21 cellular contexts compared by ENCODE assay signal in the genomic region with DNA sequence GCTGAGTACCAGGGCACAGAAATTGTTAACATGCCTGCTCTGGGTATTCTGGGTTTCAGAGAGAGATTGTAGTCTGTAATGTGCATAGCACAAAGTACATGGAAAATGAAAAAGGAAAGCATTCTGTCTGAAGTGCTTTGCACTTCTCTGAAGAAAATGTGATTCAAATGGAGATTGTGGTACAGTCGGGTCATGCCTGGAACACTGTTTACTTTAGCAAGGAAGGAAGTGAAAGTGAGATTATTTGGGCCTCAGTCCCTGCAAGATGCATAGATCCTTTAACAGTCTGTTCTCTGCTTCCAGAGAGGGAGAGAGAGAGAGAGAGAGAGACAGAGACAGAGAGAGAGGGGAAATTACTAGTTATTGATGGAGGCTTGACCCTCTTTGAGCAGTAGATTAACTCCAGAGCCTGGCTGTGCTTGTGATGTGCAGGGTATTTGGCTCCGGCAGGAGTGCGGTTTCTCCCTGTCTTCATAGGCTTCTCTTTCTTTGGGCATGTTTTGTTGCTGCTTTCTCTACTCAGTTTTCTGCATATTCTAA. TPM values are rescaled to one million over a fixed set of nuclear protein-coding genes. Genes with fewer than 3 reads are reported as not detected.
A peak's percentile ranks its signal among the peaks of the same experiment; 100 is the strongest.
DNase-seq lines count a peak whose midpoint lies in the region; ATAC-seq, FAIRE-seq and TF ChIP-seq lines count a peak whose summit lies in the region.
"Had no signal": no experiment of that assay in that cellular context is flagged by ENCODE, and none has a peak within 500 bp of the region (broad histone marks: within the 10 kb centered on the region; RNA-seq: fewer than 3 reads in every experiment).

No MANE protein-coding gene starts in this region.

- CTCF ChIA-PET in HEK293T (lab: Yijun Ruan, JAX) = no interaction called here

- peaks cover 11% of the 10 kb centered on the region for H3K4me1 ChIP-seq in OCI-LY1 (ENCODE audit: insufficient read depth, low read length, severe bottlenecking)

- H3K27me3 ChIP-seq in OCI-LY1 (ENCODE audit: insufficient read depth, low read length) = no peaks in the 10 kb centered on the region; the same call in 1 of the 2 replicates
- H3K27me3 ChIP-seq in WERI-Rb-1 (ENCODE audit: insufficient read depth, low read depth, severe bottlenecking) = peaks cover 16% of the 10 kb centered on the region

- peak; percentile 59 for ATAC-seq in GM19395 (IDR thresholded peaks at IDR 0.05; ENCODE audit: unreplicated experiment)
- peak; percentile 52 for ATAC-seq in HG03025 (IDR thresholded peaks at IDR 0.05; ENCODE audit: low FRiP score, unreplicated experiment)
- ATAC-seq: activated naive CD4-positive, alpha-beta T cell treated with anti-CD3 and anti-CD28 coated beads, Interleukin-2, amount 50 U/mL, for 72 hours; right lobe of liver had no signal

- H3K9me3 ChIP-seq in OCI-LY1 (ENCODE audit: low read length) (no peaks in the 10 kb centered on the region), WERI-Rb-1 (ENCODE audit: severe bottlenecking) (no peaks in the 10 kb centered on the region)
- H3K9me3 ChIP-seq: right lobe of liver had no signal

- DNase-seq in GM12892 (ENCODE audit: insufficient read length) (no peak), WERI-Rb-1 (no peak), NCI-H69 (lab: John Stamatoyannopoulos, UW) (no peak), HEK293T (ENCODE audit: extremely low spot score) (no peak)
- no peak for DNase-seq in activated CD8-positive, alpha-beta memory T cell treated with anti-CD3 and anti-CD28 coated beads, Interleukin-2, amount 50 U/mL, for 4 hours
- DNase-seq: activated CD4-positive, alpha-beta T cell treated with anti-CD3 and anti-CD28 coated beads for 4 hours; brain microvascular endothelial cell; COR-L47; dermis blood vessel endothelial cell; glutamatergic neuron; H9; right lobe of liver; SIG-M5; stimulated activated CD4-positive, alpha-beta T cell treated with anti-CD3 and anti-CD28 coated beads, Interleukin-1b, Interleukin-23, amount 100 ng/mL, for 48 hours had no signal

- TF ChIP-seq POLR2A in GM12892 (IDR thresholded peaks at IDR 0.05; ENCODE audit: low read depth, low read length) = no peak

- peak overlapping the region; percentile 17 for H3K27ac ChIP-seq in OCI-LY1 (ENCODE audit: low read depth, low read length, poor library complexity, severe bottlenecking)
- H3K27ac ChIP-seq in WERI-Rb-1 = no peak overlapping the region
- H3K27ac ChIP-seq: brain microvascular endothelial cell, neural progenitor cell, right lobe of liver had no signal

- H3K79me2 ChIP-seq in OCI-LY1 (ENCODE audit: insufficient read depth, low read length) = no peaks in the 10 kb centered on the region

- H3K36me3 ChIP-seq in OCI-LY1 (ENCODE audit: insufficient read depth, low read length) (no peaks in the 10 kb centered on the region), WERI-Rb-1 (no peaks in the 10 kb centered on the region)
- H3K36me3 ChIP-seq: brain microvascular endothelial cell, neural progenitor cell, right lobe of liver had no signal

- no peak overlapping the region for H3K9ac ChIP-seq in OCI-LY1 (ENCODE audit: low read length)
- H3K9ac ChIP-seq: neural progenitor cell had no signal

- no peak overlapping the region for H2AFZ ChIP-seq in OCI-LY1 (ENCODE audit: low read length)
- H2AFZ ChIP-seq: neural progenitor cell had no signal

- TF ChIP-seq CTCF in OCI-LY1 (IDR thresholded peaks at IDR 0.05; ENCODE audit: low read length) (no peak), WERI-Rb-1 (IDR thresholded peaks at IDR 0.05; ENCODE audit: low read depth, low read length) (no peak)

- peak overlapping the region; percentile 11; the same call in 1 of the 2 replicates for H3K4me2 ChIP-seq in OCI-LY1 (ENCODE audit: low read length)
- H3K4me2 ChIP-seq: neural progenitor cell had no signal

- no peaks in the 10 kb centered on the region for H3F3A ChIP-seq in OCI-LY1 (ENCODE audit: insufficient read depth, low read length)

- peak; percentile 65 for FAIRE-seq in GM12892 (lab: Jason Lieb, UNC)
- FAIRE-seq: GM18507, keratinocyte had no signal

- no peaks in the 10 kb centered on the region for H4K20me1 ChIP-seq in OCI-LY1 (ENCODE audit: insufficient read depth, low read length)

- H3K4me3 ChIP-seq in OCI-LY1 (ENCODE audit: low read depth, low read length, poor library complexity, severe bottlenecking) (no peak overlapping the region), WERI-Rb-1 (ENCODE audit: low read depth, low read length) (no peak overlapping the region)
- H3K4me3 ChIP-seq: neural progenitor cell, right lobe of liver had no signal

- no peaks in the 10 kb centered on the region for H3K9me2 ChIP-seq in OCI-LY1 (ENCODE audit: low read depth, low read length)

- POLR2A ChIA-PET in HEK293T (lab: Yijun Ruan, JAX) = no interaction called here

TF ChIP-seq in HEK293T, 16 proteins besides CTCF, POLR2A, EP300 and RAD21:
- TF ChIP-seq SP1 (IDR thresholded peaks at IDR 0.05) = no peak
- no peak for TF ChIP-seq LEF1 (IDR thresholded peaks at IDR 0.05; ENCODE audit: borderline replicate concordance)
- no peak for TF ChIP-seq ELF4 (IDR thresholded peaks at IDR 0.05)
- no peak for TF ChIP-seq NFRKB (IDR thresholded peaks at IDR 0.05)
- TF ChIP-seq, protein P1, sequence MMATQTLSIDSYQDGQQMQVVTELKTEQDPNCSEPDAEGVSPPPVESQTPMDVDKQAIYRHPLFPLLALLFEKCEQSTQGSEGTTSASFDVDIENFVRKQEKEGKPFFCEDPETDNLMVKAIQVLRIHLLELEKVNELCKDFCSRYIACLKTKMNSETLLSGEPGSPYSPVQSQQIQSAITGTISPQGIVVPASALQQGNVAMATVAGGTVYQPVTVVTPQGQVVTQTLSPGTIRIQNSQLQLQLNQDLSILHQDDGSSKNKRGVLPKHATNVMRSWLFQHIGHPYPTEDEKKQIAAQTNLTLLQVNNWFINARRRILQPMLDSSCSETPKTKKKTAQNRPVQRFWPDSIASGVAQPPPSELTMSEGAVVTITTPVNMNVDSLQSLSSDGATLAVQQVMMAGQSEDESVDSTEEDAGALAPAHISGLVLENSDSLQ (IDR thresholded peaks at IDR 0.05) = no peak
- no peak for TF ChIP-seq ZNF384 (IDR thresholded peaks at IDR 0.05)
- TF ChIP-seq FOXA1 (IDR thresholded peaks at IDR 0.05) = no peak
- no peak for TF ChIP-seq TARDBP (IDR thresholded peaks at IDR 0.05)
- TF ChIP-seq L3MBTL2 (conservative IDR thresholded peaks at IDR 0.05) = no peak
- TF ChIP-seq FOXK2 (IDR thresholded peaks at IDR 0.05) = no peak
- TF ChIP-seq HDGF (IDR thresholded peaks at IDR 0.05; ENCODE audit: borderline replicate concordance) = no peak

RNA-seq across cellular contexts. Expression of a gene that starts 5.4 kb away (rescaled TPM):
- not detected for polyA plus RNA-seq in GM12892 (2012; ENCODE audit: missing spikeins)
- polyA plus RNA-seq: keratinocyte had no signal
